8 cellular contexts compared by ENCODE assay signal in the genomic region with DNA sequence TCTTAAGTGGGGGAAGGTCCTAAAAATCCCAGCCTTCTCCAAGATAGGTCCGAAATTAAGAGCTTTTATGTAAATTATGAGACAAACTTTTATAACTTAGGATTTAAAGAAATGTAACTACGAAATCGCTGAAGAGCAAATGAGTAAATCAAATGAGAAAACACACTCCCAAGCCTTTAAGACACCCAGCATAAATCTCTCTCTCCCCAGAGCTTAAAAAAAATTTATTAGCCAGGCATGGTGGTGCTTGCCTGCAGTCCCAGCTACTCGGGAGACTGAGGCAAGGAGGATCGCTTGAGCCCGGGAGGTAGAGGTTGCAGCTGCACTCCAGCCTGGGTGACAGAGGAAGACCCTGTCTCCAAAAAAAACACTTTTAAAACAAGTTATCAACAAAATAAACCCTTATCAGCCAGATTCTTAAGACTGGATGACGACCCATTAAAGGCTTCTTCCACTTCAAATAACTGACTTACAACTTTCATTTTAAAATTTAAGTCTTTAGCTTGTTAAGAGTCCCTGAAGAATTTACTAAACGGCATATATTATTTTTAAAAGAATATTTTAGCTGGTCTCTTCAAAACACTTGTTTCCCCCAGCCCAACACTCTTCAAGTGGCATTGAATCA. TPM values are rescaled to one million over a fixed set of nuclear protein-coding genes. Genes with fewer than 3 reads are reported as not detected.
DNase-seq lines count a peak whose midpoint lies in the region; ATAC-seq and TF ChIP-seq lines count a peak whose summit lies in the region.

No MANE protein-coding gene starts in this region.

- intact Hi-C loops in heart left ventricle (cut with DNase I) (loop anchor here in 6 of 10 donors (5.0 kb wide), 4 partner anchors 37 to 832 kb away; a partner anchor contains a TSS), cardiac septum (cut with DNase I) (no loop called here), MCF 10A (cut with micrococcal nuclease) (no loop called here)

- peaks cover 10% of the 10 kb centered on the region for H3K4me1 Mint-ChIP-seq in MCF 10A (ENCODE audit: insufficient read depth, unreplicated experiment)

- no peaks in the 10 kb centered on the region for H3K27me3 Mint-ChIP-seq in MCF 10A (ENCODE audit: insufficient read depth, unreplicated experiment)

- H3K36me3 Mint-ChIP-seq in MCF 10A (ENCODE audit: insufficient read depth, unreplicated experiment), result peaks cover 75% of the 10 kb centered on the region

- peak overlapping the region in 10 of 12 donors; percentile 6 to 96 (median 82) for H3K4me3 ChIP-seq in heart left ventricle

- peak overlapping the region; percentile 97 for H3K27ac Mint-ChIP-seq in MCF 10A (ENCODE audit: low read depth, unreplicated experiment)

- DNase-seq in heart left ventricle, result no peak
- no peak for DNase-seq in cardiac septum (ENCODE audit: low spot score)
- peak; percentile 24 for DNase-seq in MCF 10A (ENCODE audit: unreplicated experiment)
- peak; percentile 55 for DNase-seq in mesenteric fat pad (ENCODE audit: low spot score)
- DNase-seq in NCI-H2227 treated with DMSO at 0.1 percent for 48 hours (lab: John Stamatoyannopoulos, UW), result no peak
- no peak for DNase-seq in NCI-H1930 (lab: John Stamatoyannopoulos, UW)
- no peak for DNase-seq in NCI-H524 treated with DMSO at 0.1 percent for 48 hours (lab: John Stamatoyannopoulos, UW)

- H3K9me3 ChIP-seq in heart left ventricle, result no peaks in the 10 kb centered on the region

- H3K36me3 ChIP-seq in heart left ventricle, result peaks cover 0 to 17% (median 11%) of the 10 kb centered on the region in 9 donors

- 37 to 39% (median 39%) methylated on average over 8 of the region's 8 CpGs for WGBS in heart left ventricle, 4 donors

- POLR2A ChIA-PET in MCF 10A (lab: Yijun Ruan, JAX), result interaction anchor here (0.6 to 8.2 kb wide), 21 partner anchors 10 to 427 kb away, joined by 3 to 181 read pairs (median 4); a partner anchor contains a TSS

- no peaks in the 10 kb centered on the region for H3K27me3 ChIP-seq in heart left ventricle

- BruUV-seq in MCF 10A (replicated peaks; lab: Mats Ljungman, UMichigan), result no TSS peak

- peak overlapping the region in 10 of 12 donors; percentile 2 to 99 (median 47) for H3K27ac ChIP-seq in heart left ventricle

- CTCF ChIA-PET in MCF 10A (lab: Yijun Ruan, JAX), result interaction anchor here (0.5 to 2.5 kb wide), 5 partner anchors 13 to 189 kb away, joined by 3 to 12 read pairs (median 3); no protein-coding TSS in a partner anchor

- peaks cover 0 to 73% (median 52%) of the 10 kb centered on the region in 12 donors for H3K4me1 ChIP-seq in heart left ventricle

- peak overlapping the region; percentile 89 for H3K4me3 Mint-ChIP-seq in MCF 10A (ENCODE audit: unreplicated experiment)

- TF ChIP-seq CTCF in heart left ventricle (IDR thresholded peaks at IDR 0.05), result no peak
- TF ChIP-seq CTCF in MCF 10A (IDR thresholded peaks at IDR 0.05; ENCODE audit: unreplicated experiment), result no peak

- TF ChIP-seq POLR2A in heart left ventricle (IDR thresholded peaks at IDR 0.05), result no peak

- H3K9me3 Mint-ChIP-seq in MCF 10A (ENCODE audit: unreplicated experiment), result no peaks in the 10 kb centered on the region

- no peak for ATAC-seq in heart left ventricle
- ATAC-seq in GM18511 (IDR thresholded peaks at IDR 0.05; ENCODE audit: unreplicated experiment), result no peak

RNA-seq across cellular contexts. Expression of a gene that starts 3.2 kb away (rescaled TPM):
- total RNA-seq in heart left ventricle (100 to 1,000 TPM in 6 of 9 donors, 10 to 100 TPM in 3; 48.0 to 120 (median 103) TPM), cardiac septum (121 TPM), MCF 10A (2022) (212 and 228 TPM in 2 replicates), mesenteric fat pad (130 TPM)
- polyA plus RNA-seq in heart left ventricle, result 100 to 1,000 TPM in 1 of 2 donors, 10 to 100 TPM in 1; 54.6 to 125 TPM

RNA-seq across cellular contexts. Expression of a gene that starts 39.1 kb away (rescaled TPM):
- total RNA-seq in heart left ventricle (1,000 to 10,000 TPM; 1,755 to 3,502 (median 2,732) TPM), cardiac septum (2,154 TPM), MCF 10A (2022) (719 and 909 TPM in 2 replicates), mesenteric fat pad (570 TPM)
- polyA plus RNA-seq in heart left ventricle, result 1,000 to 10,000 TPM; 1,436 to 2,223 TPM

RNA-seq across cellular contexts. Expression of a gene that starts 40.2 kb away (rescaled TPM):
- total RNA-seq in heart left ventricle (100 to 1,000 TPM; 361 to 741 (median 537) TPM), cardiac septum (441 TPM), MCF 10A (2022) (1,274 and 1,490 TPM in 2 replicates), mesenteric fat pad (717 TPM)
- polyA plus RNA-seq in heart left ventricle, result 1,000 to 10,000 TPM in 1 of 2 donors, 100 to 1,000 TPM in 1; 848 to 1,208 TPM

RNA-seq across cellular contexts. Expression of a gene that starts 54.7 kb away (rescaled TPM):
- 10 to 100 TPM; 28.0 to 71.5 (median 44.5) TPM for total RNA-seq in heart left ventricle
- 10 to 100 TPM; 25.2 to 34.1 TPM for polyA plus RNA-seq in heart left ventricle
- 49.0 TPM for total RNA-seq in cardiac septum
- total RNA-seq in MCF 10A (2022), result 87.3 and 101 TPM in 2 replicates
- total RNA-seq in mesenteric fat pad, result 81.2 TPM

Comparison
In these comparisons a context has a peak if more than half of its experiments do, and no peak if none do; other contexts are left out.
1. intact Hi-C loops: an anchor here in heart left ventricle (5.0 kb wide); none called in cardiac septum and MCF 10A.
2. DNase-seq: peak in MCF 10A (single experiment) and mesenteric fat pad (single experiment); none in heart left ventricle (0 of 5), cardiac septum (single experiment), NCI-H2227 treated with DMSO at 0.1 percent for 48 hours (single experiment), NCI-H1930 (0 of 2) and NCI-H524 treated with DMSO at 0.1 percent for 48 hours (single experiment).